14 cellular contexts compared by ENCODE assay signal in genomic region chr3:158094917-158095301, GRCh38. TPM values are rescaled to one million over a fixed set of nuclear protein-coding genes. Genes with fewer than 3 reads are reported as not detected.
DNase-seq lines count a peak whose midpoint lies in the region; ATAC-seq and TF ChIP-seq lines count a peak whose summit lies in the region.
"Had no signal": no experiment of that assay in that cellular context is flagged by ENCODE, and none has a peak within 500 bp of the region (broad histone marks: within the 10 kb centered on the region; RNA-seq: fewer than 3 reads in every experiment).

No MANE protein-coding gene starts in this region.

- no peaks in the 10 kb centered on the region for H3K9me3 ChIP-seq in NT2/D1 (ENCODE audit: insufficient read depth, low read length)
- no peaks in the 10 kb centered on the region for H3K9me3 ChIP-seq in neural progenitor cell (ENCODE audit: low read depth)
- H3K9me3 ChIP-seq: upper lobe of left lung had no signal

- H3K4me3 Mint-ChIP-seq in neural progenitor cell: peak overlapping the region; percentile 64

- peaks cover 55% of the 10 kb centered on the region for H4K20me1 ChIP-seq in neural progenitor cell (ENCODE audit: low read depth)

- H3K4me3 ChIP-seq in NT2/D1 (ENCODE audit: insufficient read length, low read depth): peak overlapping the region; percentile 68
- peak overlapping the region; percentile 49 for H3K4me3 ChIP-seq in neural progenitor cell
- H3K4me3 ChIP-seq: upper lobe of left lung had no signal

- H3K36me3 Mint-ChIP-seq in neural progenitor cell: no peaks in the 10 kb centered on the region

- peaks cover 80% of the 10 kb centered on the region for H3K27me3 Mint-ChIP-seq in neural progenitor cell (ENCODE audit: insufficient read depth, low read depth)

- H3K27me3 ChIP-seq in NT2/D1 (ENCODE audit: insufficient read depth, insufficient read length): peaks cover 82% of the 10 kb centered on the region
- H3K27me3 ChIP-seq in neural progenitor cell: peaks cover 100% of the 10 kb centered on the region

- H3K36me3 ChIP-seq in NT2/D1 (ENCODE audit: insufficient read depth, insufficient read length, low read length): no peaks in the 10 kb centered on the region
- no peaks in the 10 kb centered on the region for H3K36me3 ChIP-seq in neural progenitor cell
- H3K36me3 ChIP-seq: upper lobe of left lung had no signal

- H3K79me2 ChIP-seq in neural progenitor cell (ENCODE audit: low read depth): no peaks in the 10 kb centered on the region
- H3K79me2 ChIP-seq: parathyroid adenoma had no signal

- no peak overlapping the region for H3K27ac ChIP-seq in neural progenitor cell
- H3K27ac ChIP-seq: epithelial cell of prostate, parathyroid adenoma, upper lobe of left lung had no signal

- peak overlapping the region; percentile 80 for H2AFZ ChIP-seq in neural progenitor cell (replicated peaks)
- H2AFZ ChIP-seq: parathyroid adenoma had no signal

- DNase-seq in NT2/D1 (ENCODE audit: low read depth, low spot score) (no peak), neural progenitor cell (ENCODE audit: low spot score) (peak; percentile 47), pons (ENCODE audit: low spot score) (no peak), inferior parietal cortex (ENCODE audit: extremely low spot score) (no peak), activated gamma-delta T cell (lab: John Stamatoyannopoulos, UW) (no peak), CD1c-positive myeloid dendritic cell (ENCODE audit: extremely low spot score) (no peak)
- DNase-seq: amygdala, MV-4-11 had no signal

- H3K4me1 ChIP-seq in NT2/D1 (ENCODE audit: insufficient read depth, insufficient read length) (no peaks in the 10 kb centered on the region), neural progenitor cell (peaks cover 5% of the 10 kb centered on the region)
- H3K4me1 ChIP-seq: parathyroid adenoma had no signal

- peaks cover 13% of the 10 kb centered on the region for H3K4me1 Mint-ChIP-seq in neural progenitor cell

- peak overlapping the region; percentile 91 for H3K4me2 ChIP-seq in neural progenitor cell

- H3K27ac Mint-ChIP-seq in neural progenitor cell: no peak overlapping the region

- H3K9me3 Mint-ChIP-seq in neural progenitor cell: no peaks in the 10 kb centered on the region

- peaks cover 16% of the 10 kb centered on the region for H3F3A ChIP-seq in neural progenitor cell (ENCODE audit: low read depth)

- ATAC-seq in GM18907 (IDR thresholded peaks at IDR 0.05; ENCODE audit: unreplicated experiment) (peak; percentile 10), HG02623 (IDR thresholded peaks at IDR 0.05; ENCODE audit: unreplicated experiment) (peak; percentile 11)

- H3K9ac ChIP-seq in NT2/D1 (ENCODE audit: insufficient read length, low read depth) (peak overlapping the region; percentile 76), neural progenitor cell (no peak overlapping the region)
- H3K9ac ChIP-seq: parathyroid adenoma had no signal

- TF ChIP-seq CTCF in neural progenitor cell (IDR thresholded peaks at IDR 0.05): no peak

RNA-seq across cellular contexts. Expression of gene SHOX2, which starts 11.3 kb away (rescaled TPM):
- total RNA-seq in neural progenitor cell (ENCODE audit: low replicate concordance): not detected in 2 replicates
- total RNA-seq: T-helper 1 cell treated with Interleukin-12 subunit alpha and Interleukin-12 subunit beta and Interleukin-4 antibody, amounts not matched to agents 30 ng/mL and 1 ng/mL, for 36 hours had no signal

RNA-seq across cellular contexts. Expression of gene RSRC1, which starts 15.0 kb away (rescaled TPM):
- total RNA-seq in neural progenitor cell (ENCODE audit: low replicate concordance): 48.6 and 80.5 TPM in 2 replicates
